In the genomic region with DNA sequence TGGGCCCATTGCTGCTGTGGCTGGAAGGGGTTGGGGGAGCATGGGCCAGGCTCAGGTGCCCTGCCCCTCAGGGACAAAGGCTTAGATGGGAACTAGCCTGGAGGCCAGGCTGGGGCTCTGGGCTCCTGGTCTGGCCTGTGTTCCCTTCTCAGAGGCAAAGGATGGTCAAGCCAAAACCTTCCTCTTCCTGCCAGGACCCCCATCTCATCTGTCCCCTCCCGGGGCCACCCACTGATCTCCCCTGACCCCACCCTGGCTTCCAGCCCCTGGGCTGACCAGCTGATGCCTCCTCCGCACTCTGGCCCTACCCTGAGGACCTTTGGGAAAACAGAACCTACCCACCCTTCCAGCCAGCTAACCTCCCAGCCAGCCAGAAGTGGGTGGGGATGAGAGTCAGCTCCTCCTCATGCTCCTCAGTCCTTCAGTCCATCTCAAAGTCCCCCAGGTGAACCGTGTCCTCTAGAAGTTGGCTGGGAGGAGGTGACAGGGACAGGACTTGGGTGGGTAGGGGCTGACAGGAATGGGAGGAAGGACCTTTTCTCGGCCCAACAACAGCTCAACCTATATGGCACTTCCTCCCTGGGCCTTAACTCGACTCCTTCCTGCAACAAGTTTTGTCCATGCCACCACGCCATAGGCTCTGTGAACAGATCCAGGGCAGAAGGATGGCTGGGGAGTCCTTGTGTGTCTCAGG, we compare ENCODE assay signal across 28 cellular contexts. TPM values are rescaled to one million over a fixed set of nuclear protein-coding genes. Genes with fewer than 3 reads are reported as not detected.
A peak's percentile ranks its signal among the peaks of the same experiment; 100 is the strongest.
DNase-seq lines count a peak whose midpoint lies in the region; ATAC-seq and TF ChIP-seq lines count a peak whose summit lies in the region.
"Had no signal": no experiment of that assay in that cellular context is flagged by ENCODE, and none has a peak within 500 bp of the region (broad histone marks: within the 10 kb centered on the region; RNA-seq: fewer than 3 reads in every experiment).

No MANE protein-coding gene starts in this region.

- no peak overlapping the region for H3K4me3 ChIP-seq in suprapubic skin
- H3K4me3 ChIP-seq: HAP-1, SJCRH30, upper lobe of left lung had no signal

- peaks cover 57% of the 10 kb centered on the region for H3K27me3 Mint-ChIP-seq in dendritic cell treated with granulocyte-macrophage colony-stimulating factor and Interleukin-4, amounts not matched to agents 40 ng/mL and 50 ng/mL, for 4 days
- H3K27me3 Mint-ChIP-seq in nephron (ENCODE audit: low read depth): peaks cover 19% of the 10 kb centered on the region

- H3K36me3 Mint-ChIP-seq in dendritic cell treated with granulocyte-macrophage colony-stimulating factor and Interleukin-4, amounts not matched to agents 40 ng/mL and 50 ng/mL, for 4 days (ENCODE audit: low read depth): no peaks in the 10 kb centered on the region
- H3K36me3 Mint-ChIP-seq in nephron (ENCODE audit: low read depth): no peaks in the 10 kb centered on the region

- 65% methylated on average over 6 of the region's 6 CpGs for WGBS in suprapubic skin

- H3K27ac Mint-ChIP-seq in dendritic cell treated with granulocyte-macrophage colony-stimulating factor and Interleukin-4, amounts not matched to agents 40 ng/mL and 50 ng/mL, for 4 days: peak overlapping the region; percentile 60
- peak overlapping the region; percentile 86 to 94 (median 90) for H3K27ac Mint-ChIP-seq in nephron
- H3K27ac Mint-ChIP-seq: activated B cell treated with CpG ODN at 0.5 μM for 24 hours; activated naive CD4-positive, alpha-beta T cell treated with anti-CD3 and anti-CD28 coated beads for 36 hours had no signal

- H3K27me3 ChIP-seq in suprapubic skin: peaks cover 7% of the 10 kb centered on the region
- H3K27me3 ChIP-seq: upper lobe of left lung had no signal

- H3K4me3 Mint-ChIP-seq in dendritic cell treated with granulocyte-macrophage colony-stimulating factor and Interleukin-4, amounts not matched to agents 40 ng/mL and 50 ng/mL, for 4 days: no peak overlapping the region
- H3K4me3 Mint-ChIP-seq in nephron: peak overlapping the region in 1 of 3 experiments; percentile 18
- H3K4me3 Mint-ChIP-seq: activated B cell treated with CpG ODN at 0.5 μM for 24 hours; activated naive CD4-positive, alpha-beta T cell treated with anti-CD3 and anti-CD28 coated beads for 36 hours had no signal

- H3K9me3 ChIP-seq in suprapubic skin: no peaks in the 10 kb centered on the region
- H3K9me3 ChIP-seq: Caco-2, HAP-1, neutrophil, SJCRH30, upper lobe of left lung had no signal

- TF ChIP-seq CTCF in RWPE1 (conservative IDR thresholded peaks at IDR 0.05; ENCODE audit: low read depth) (no peak), nephron (IDR thresholded peaks at IDR 0.05; ENCODE audit: unreplicated experiment in 3 of 3) (no peak), suprapubic skin (IDR thresholded peaks at IDR 0.05) (no peak)

- no peak for ATAC-seq in GM19035 (IDR thresholded peaks at IDR 0.05; ENCODE audit: unreplicated experiment)

- no peaks in the 10 kb centered on the region for H3K9me3 Mint-ChIP-seq in dendritic cell treated with granulocyte-macrophage colony-stimulating factor and Interleukin-4, amounts not matched to agents 40 ng/mL and 50 ng/mL, for 4 days
- H3K9me3 Mint-ChIP-seq in nephron: no peaks in the 10 kb centered on the region
- H3K9me3 Mint-ChIP-seq: activated B cell treated with CpG ODN at 0.5 μM for 24 hours; activated naive CD4-positive, alpha-beta T cell treated with anti-CD3 and anti-CD28 coated beads for 36 hours had no signal

- CTCF ChIA-PET in RWPE1 (lab: Yijun Ruan, JAX): interaction anchor here (1.3 kb wide), 1 partner anchor 27 kb away, joined by 7 read pairs; no protein-coding TSS in a partner anchor

- TF ChIP-seq EP300 in suprapubic skin (IDR thresholded peaks at IDR 0.05): no peak

- H3K27ac ChIP-seq in RWPE1 (peak overlapping the region; percentile 99; the same call in 1 of the 2 replicates), suprapubic skin (peak overlapping the region; percentile 7)
- H3K27ac ChIP-seq: C4-2B, neutrophil, SJCRH30 had no signal

- TF ChIP-seq POLR2A in suprapubic skin (IDR thresholded peaks at IDR 0.05): no peak

- no peaks in the 10 kb centered on the region for H3K36me3 ChIP-seq in suprapubic skin
- H3K36me3 ChIP-seq: HAP-1, neutrophil, SJCRH30 had no signal

- DNase-seq in RWPE1 (ENCODE audit: low spot score) (no peak), suprapubic skin (ENCODE audit: low spot score in 2 of 2) (no peak), nucleus accumbens (lab: John Stamatoyannopoulos, UW) (no peak)
- no peak for DNase-seq in activated naive CD4-positive, alpha-beta T cell treated with Interleukin-2 at 50 U/mL for 16 hours
- DNase-seq: activated B cell treated with CpG ODN at 0.5 μM for 24 hours; activated CD4-positive, alpha-beta T cell treated with anti-CD3 and anti-CD28 coated beads, Interleukin-2, amount 50 U/mL, for 1 hour; activated naive CD4-positive, alpha-beta T cell treated with anti-CD3 and anti-CD28 coated beads for 36 hours; activated T-cell treated with anti-CD3 and anti-CD28 coated beads, Interleukin-2, amount 50 U/mL, for 48 hours; Caco-2; GDM1; NCI-H1092 treated with DMSO at 0.1 percent for 48 hours; NCI-H187 treated with DMSO at 0.1 percent for 48 hours; NCI-H526 treated with DMSO at 0.1 percent for 48 hours; SJCRH30; small intestine; stimulated activated CD4-positive, alpha-beta T cell treated with anti-CD3 and anti-CD28 coated beads, Interleukin-1b, Interleukin-23, amount 100 ng/mL, for 48 hours; stimulated activated CD8-positive, alpha-beta memory T cell treated with anti-CD3 and anti-CD28 coated beads, Interleukin-4, amount 100 ng/mL, for 48 hours; upper lobe of left lung had no signal

- POLR2A ChIA-PET in RWPE1 (lab: Yijun Ruan, JAX; ENCODE audit: low non-redundant PET): no interaction called here

- intact Hi-C loops in dendritic cell treated with granulocyte-macrophage colony-stimulating factor and Interleukin-4, amounts not matched to agents 40 ng/mL and 50 ng/mL, for 4 days (cut with micrococcal nuclease): no loop called here

- peaks cover 29% of the 10 kb centered on the region for H3K4me1 ChIP-seq in suprapubic skin
- H3K4me1 ChIP-seq: HAP-1 had no signal

- peaks cover 46% of the 10 kb centered on the region for H3K4me1 Mint-ChIP-seq in dendritic cell treated with granulocyte-macrophage colony-stimulating factor and Interleukin-4, amounts not matched to agents 40 ng/mL and 50 ng/mL, for 4 days (ENCODE audit: low read depth)
- H3K4me1 Mint-ChIP-seq in nephron: peaks cover 71% of the 10 kb centered on the region
- H3K4me1 Mint-ChIP-seq: activated B cell treated with CpG ODN at 0.5 μM for 24 hours had no signal

RNA-seq across cellular contexts. Expression of a gene that starts 7.5 kb away (rescaled TPM):
- 1 to 10 TPM; 2.4 to 5.7 (median 3.8) TPM for total RNA-seq in suprapubic skin
- total RNA-seq: activated B cell treated with CpG ODN at 0.5 μM for 24 hours; activated naive CD4-positive, alpha-beta T cell treated with anti-CD3 and anti-CD28 coated beads for 36 hours; SJCRH30 had no signal

RNA-seq across cellular contexts. Expression of a gene that starts 19.4 kb away (rescaled TPM):
- not detected for total RNA-seq in suprapubic skin
- total RNA-seq: activated B cell treated with CpG ODN at 0.5 μM for 24 hours; activated naive CD4-positive, alpha-beta T cell treated with anti-CD3 and anti-CD28 coated beads for 36 hours; Caco-2; HT-29; lower leg skin; M059J; SJCRH30 had no signal

RNA-seq across cellular contexts. Expression of a gene that starts 40.4 kb away (rescaled TPM):
- under 1 TPM in 1 of 4 donors, not detected in 3; 0.32 TPM for total RNA-seq in suprapubic skin
- total RNA-seq: Caco-2, HT-29, M059J, SJCRH30 had no signal

RNA-seq across cellular contexts. Expression of a gene that starts 42.1 kb away (rescaled TPM):
- not detected for total RNA-seq in suprapubic skin
- total RNA-seq: activated B cell treated with CpG ODN at 0.5 μM for 24 hours; activated naive CD4-positive, alpha-beta T cell treated with anti-CD3 and anti-CD28 coated beads for 36 hours; Caco-2; lower leg skin; M059J; pulmonary artery endothelial cell; SJCRH30 had no signal
